ENCODE assay signal across 8 cellular contexts in genomic region chr3:48439820-48440589, GRCh38. TPM values are rescaled to one million over a fixed set of nuclear protein-coding genes. Genes with fewer than 3 reads are reported as not detected.
DNase-seq lines count a peak whose midpoint lies in the region; ATAC-seq and TF ChIP-seq lines count a peak whose summit lies in the region.

Gene CCDC51 (minus strand): TSS chr3:48440119. CDS start chr3:48435128, 4,991 bp downstream.
Gene TMA7 (plus strand): TSS chr3:48440257. CDS start chr3:48440297, 40 bp downstream.

- no peaks in the 10 kb centered on the region for H3K9me3 ChIP-seq in RWPE2 (ENCODE audit: severe bottlenecking)
- H3K9me3 ChIP-seq in fibroblast of lung (ENCODE audit: control insufficient read depth, insufficient read depth, low read depth, low read length) = no peaks in the 10 kb centered on the region
- no peaks in the 10 kb centered on the region for H3K9me3 ChIP-seq in naive thymus-derived CD4-positive, alpha-beta T cell (ENCODE audit: control insufficient read depth in 2 of 3, low read length in 3 of 3)

- no peaks in the 10 kb centered on the region for H3K9me3 Mint-ChIP-seq in activated T-helper 2 cell treated with anti-CD3 and anti-CD28 coated beads, Interferon-gamma antibody, Interleukin-2, Interleukin-4, amounts not matched to agents 10 μg/mL and 5 μg/mL and 100 μg/mL, durations not matched to agents 14 hours and 24 hours and 36 hours
- H3K9me3 Mint-ChIP-seq in naive thymus-derived CD4-positive, alpha-beta T cell = peaks cover 0 to 2% (median 0%) of the 10 kb centered on the region in 11 donors
- H3K9me3 Mint-ChIP-seq in stimulated activated naive B cell treated with anti-CD40 and anti-IgM and Interleukin-4, amounts not matched to agents 10 μg/mL and 1 μg/mL and 100 μg/mL, for 72 hours = no peaks in the 10 kb centered on the region

- peak within 1 kb of the TSS; percentile 97 for H3K4me3 Mint-ChIP-seq in activated T-helper 2 cell treated with anti-CD3 and anti-CD28 coated beads, Interferon-gamma antibody, Interleukin-2, Interleukin-4, amounts not matched to agents 10 μg/mL and 5 μg/mL and 100 μg/mL, durations not matched to agents 14 hours and 24 hours and 36 hours (ENCODE audit: low read depth)
- peak within 1 kb of the TSS; percentile 86 to 100 (median 94) for H3K4me3 Mint-ChIP-seq in naive thymus-derived CD4-positive, alpha-beta T cell
- H3K4me3 Mint-ChIP-seq in stimulated activated naive B cell treated with anti-CD40 and anti-IgM and Interleukin-4, amounts not matched to agents 10 μg/mL and 1 μg/mL and 100 μg/mL, for 72 hours = peak within 1 kb of the TSS; percentile 96 to 100

- CTCF ChIA-PET in naive thymus-derived CD4-positive, alpha-beta T cell (lab: Charles Lee) = interaction anchor here (0.6 to 2.4 kb wide), 13 partner anchors 12 to 301 kb away, joined by 3 to 14 read pairs (median 3); partner anchors contain the start of gene PFKFB4

- H3K4me1 Mint-ChIP-seq in activated T-helper 2 cell treated with anti-CD3 and anti-CD28 coated beads, Interferon-gamma antibody, Interleukin-2, Interleukin-4, amounts not matched to agents 10 μg/mL and 5 μg/mL and 100 μg/mL, durations not matched to agents 14 hours and 24 hours and 36 hours (ENCODE audit: low read depth) = peaks cover 20% of the 10 kb centered on the region
- H3K4me1 Mint-ChIP-seq in naive thymus-derived CD4-positive, alpha-beta T cell = peaks cover 16 to 50% (median 34%) of the 10 kb centered on the region in 7 donors
- H3K4me1 Mint-ChIP-seq in stimulated activated naive B cell treated with anti-CD40 and anti-IgM and Interleukin-4, amounts not matched to agents 10 μg/mL and 1 μg/mL and 100 μg/mL, for 72 hours = peaks cover 6 to 21% of the 10 kb centered on the region in 2 donors

- DNase-seq in EL (peak; percentile 97), H4 (ENCODE audit: low spot score) (peak; percentile 93), LoVo (ENCODE audit: low spot score) (peak; percentile 99), RWPE2 (ENCODE audit: low spot score) (peak; percentile 99), fibroblast of lung (ENCODE audit: low read depth in 2 of 2) (peak; percentile 94)
- peak; percentile 98 for DNase-seq in activated T-helper 2 cell treated with anti-CD3 and anti-CD28 coated beads, Interferon-gamma antibody, Interleukin-2, Interleukin-4, amounts not matched to agents 10 μg/mL and 5 μg/mL and 100 μg/mL, durations not matched to agents 14 hours and 24 hours and 36 hours (ENCODE audit: low spot score)
- peak; percentile 90 to 98 (median 96) for DNase-seq in naive thymus-derived CD4-positive, alpha-beta T cell
- peak; percentile 97 for DNase-seq in stimulated activated naive B cell treated with anti-CD40 and anti-IgM and Interleukin-4, amounts not matched to agents 10 μg/mL and 1 μg/mL and 100 μg/mL, for 72 hours

- peak within 1 kb of the TSS; percentile 71 for H3K27ac ChIP-seq in RWPE2 (ENCODE audit: poor library complexity, severe bottlenecking)
- H3K27ac ChIP-seq in fibroblast of lung (ENCODE audit: insufficient read depth, low read length) = peak within 1 kb of the TSS; percentile 91
- peak within 1 kb of the TSS; percentile 93 for H3K27ac ChIP-seq in naive thymus-derived CD4-positive, alpha-beta T cell (ENCODE audit: low read depth, low read length)

- H3K27me3 Mint-ChIP-seq in activated T-helper 2 cell treated with anti-CD3 and anti-CD28 coated beads, Interferon-gamma antibody, Interleukin-2, Interleukin-4, amounts not matched to agents 10 μg/mL and 5 μg/mL and 100 μg/mL, durations not matched to agents 14 hours and 24 hours and 36 hours (ENCODE audit: low read depth) = no peaks in the 10 kb centered on the region
- no peaks in the 10 kb centered on the region for H3K27me3 Mint-ChIP-seq in naive thymus-derived CD4-positive, alpha-beta T cell
- no peaks in the 10 kb centered on the region for H3K27me3 Mint-ChIP-seq in stimulated activated naive B cell treated with anti-CD40 and anti-IgM and Interleukin-4, amounts not matched to agents 10 μg/mL and 1 μg/mL and 100 μg/mL, for 72 hours

- H3K4me2 ChIP-seq in fibroblast of lung (ENCODE audit: extremely low read depth, insufficient read depth, low read length) = peak within 1 kb of the TSS; percentile 77

- H3K4me3 ChIP-seq in RWPE2 (ENCODE audit: severe bottlenecking) = peak within 1 kb of the TSS; percentile 64
- peak within 1 kb of the TSS; percentile 71 to 95 (median 80) for H3K4me3 ChIP-seq in fibroblast of lung (replicated peaks in 1 of 4; ENCODE audit: control extremely low read depth in 1 of 4, insufficient read depth in 1 of 4, low read depth in 3 of 4, low read length in 4 of 4)
- H3K4me3 ChIP-seq in naive thymus-derived CD4-positive, alpha-beta T cell (ENCODE audit: low read length) = peak within 1 kb of the TSS; percentile 78

- H3K36me3 Mint-ChIP-seq in activated T-helper 2 cell treated with anti-CD3 and anti-CD28 coated beads, Interferon-gamma antibody, Interleukin-2, Interleukin-4, amounts not matched to agents 10 μg/mL and 5 μg/mL and 100 μg/mL, durations not matched to agents 14 hours and 24 hours and 36 hours (ENCODE audit: low read depth) = peaks cover 49% of the 10 kb centered on the region
- H3K36me3 Mint-ChIP-seq in naive thymus-derived CD4-positive, alpha-beta T cell = peaks cover 0 to 23% (median 9%) of the 10 kb centered on the region in 5 donors
- peaks cover 14 to 38% of the 10 kb centered on the region in 2 donors for H3K36me3 Mint-ChIP-seq in stimulated activated naive B cell treated with anti-CD40 and anti-IgM and Interleukin-4, amounts not matched to agents 10 μg/mL and 1 μg/mL and 100 μg/mL, for 72 hours

- H3K79me2 ChIP-seq in fibroblast of lung (ENCODE audit: control insufficient read depth, insufficient read depth, low read length) = peaks cover 28% of the 10 kb centered on the region

- H3K9ac ChIP-seq in fibroblast of lung (ENCODE audit: insufficient read depth, low read length) = peak within 1 kb of the TSS; percentile 89

- H3K27ac Mint-ChIP-seq in activated T-helper 2 cell treated with anti-CD3 and anti-CD28 coated beads, Interferon-gamma antibody, Interleukin-2, Interleukin-4, amounts not matched to agents 10 μg/mL and 5 μg/mL and 100 μg/mL, durations not matched to agents 14 hours and 24 hours and 36 hours = peak within 1 kb of the TSS; percentile 90
- H3K27ac Mint-ChIP-seq in naive thymus-derived CD4-positive, alpha-beta T cell = peak within 1 kb of the TSS; percentile 92 to 100 (median 98)
- peak within 1 kb of the TSS; percentile 97 for H3K27ac Mint-ChIP-seq in stimulated activated naive B cell treated with anti-CD40 and anti-IgM and Interleukin-4, amounts not matched to agents 10 μg/mL and 1 μg/mL and 100 μg/mL, for 72 hours

- TF ChIP-seq CTCF in RWPE2 (IDR thresholded peaks at IDR 0.05; ENCODE audit: poor library complexity, severe bottlenecking) = no peak
- no peak for TF ChIP-seq CTCF in fibroblast of lung (conservative IDR thresholded peaks at IDR 0.05 in 1 of 2, IDR thresholded peaks at IDR 0.05 in 1 of 2; ENCODE audit: low read depth in 1 of 2, low read length in 2 of 2)

- ATAC-seq in RWPE2 (ENCODE audit: low read depth) = peak; percentile 90
- peak; percentile 97 for ATAC-seq in naive thymus-derived CD4-positive, alpha-beta T cell
- ATAC-seq in stimulated activated naive B cell treated with anti-CD40 and anti-IgM and Interleukin-4, amounts not matched to agents 10 μg/mL and 1 μg/mL and 100 μg/mL, for 72 hours (replicated peaks) = peak; percentile 97 to 98

- POLR2A ChIA-PET in naive thymus-derived CD4-positive, alpha-beta T cell (lab: Charles Lee) = interaction anchor here (0.6 to 2.7 kb wide), 38 partner anchors 8 to 1643 kb away, joined by 3 to 22 read pairs (median 4); partner anchors contain the start of genes PFKFB4, PLXNB1, SHISA5 and SLC26A6

- H3K4me1 ChIP-seq in RWPE2 (ENCODE audit: insufficient read depth, poor library complexity, severe bottlenecking) (peaks cover 11% of the 10 kb centered on the region), fibroblast of lung (ENCODE audit: control insufficient read depth, extremely low read depth, insufficient read depth, low read length) (peaks cover 6% of the 10 kb centered on the region)
- peaks cover 18 to 19% of the 10 kb centered on the region in 2 donors for H3K4me1 ChIP-seq in naive thymus-derived CD4-positive, alpha-beta T cell (ENCODE audit: control insufficient read depth in 2 of 2, insufficient read depth in 2 of 2, low read length in 2 of 2)

- H3K27me3 ChIP-seq in RWPE2 (ENCODE audit: insufficient read depth, poor library complexity, severe bottlenecking) (no peaks in the 10 kb centered on the region), fibroblast of lung (ENCODE audit: control insufficient read depth, insufficient read depth, low read length) (no peaks in the 10 kb centered on the region)
- no peaks in the 10 kb centered on the region for H3K27me3 ChIP-seq in naive thymus-derived CD4-positive, alpha-beta T cell (ENCODE audit: control insufficient read depth in 2 of 2, insufficient read depth in 2 of 2, low read length in 2 of 2)

- intact Hi-C loops in activated T-helper 2 cell treated with anti-CD3 and anti-CD28 coated beads, Interferon-gamma antibody, Interleukin-2, Interleukin-4, amounts not matched to agents 10 μg/mL and 5 μg/mL and 100 μg/mL, durations not matched to agents 14 hours and 24 hours and 36 hours (cut with micrococcal nuclease) = loop anchor here (1.0 to 5.0 kb wide), 3 partner anchors 139 to 253 kb away; partner anchors contain the start of genes CDC25A and NME6
- intact Hi-C loops in naive thymus-derived CD4-positive, alpha-beta T cell (cut with micrococcal nuclease) = loop anchor here (1.0 to 10.0 kb wide), 14 partner anchors 26 to 1465 kb away; partner anchors contain the start of genes CDC25A (in 2 of the 2), CCDC12 (in 1 of the 2), NBEAL2 (in 1 of the 2) and NME6 (in 1 of the 2)

- peaks cover 2% of the 10 kb centered on the region for H4K20me1 ChIP-seq in fibroblast of lung (ENCODE audit: control insufficient read depth, extremely low read depth, insufficient read depth, low read length)

- peaks cover 34% of the 10 kb centered on the region for H3K36me3 ChIP-seq in RWPE2 (ENCODE audit: low read depth)
- peaks cover 7% of the 10 kb centered on the region for H3K36me3 ChIP-seq in fibroblast of lung (ENCODE audit: control insufficient read depth, insufficient read depth, low read length)
- peaks cover 0 to 22% (median 15%) of the 10 kb centered on the region in 3 experiments for H3K36me3 ChIP-seq in naive thymus-derived CD4-positive, alpha-beta T cell (ENCODE audit: control insufficient read depth in 2 of 3, insufficient read depth in 3 of 3, low read length in 3 of 3)

- H2AFZ ChIP-seq in fibroblast of lung (ENCODE audit: low read length) = peak within 1 kb of the TSS; percentile 92

RNA-seq across cellular contexts. Expression of gene CCDC51, which starts in this region (rescaled TPM):
- 23.3 and 28.6 TPM in 2 replicates for total RNA-seq in H4 (2014; rRNA removed; shearing (Covaris generic))
- total RNA-seq in activated T-helper 2 cell treated with anti-CD3 and anti-CD28 coated beads, Interferon-gamma antibody, Interleukin-2, Interleukin-4, amounts not matched to agents 10 μg/mL and 5 μg/mL and 100 μg/mL, durations not matched to agents 14 hours and 24 hours and 36 hours = 22.2 and 23.7 TPM in 2 replicates
- 19.3 and 27.2 TPM in 2 replicates for total RNA-seq in fibroblast of lung
- 11.9 and 14.8 TPM in 2 replicates for polyA plus RNA-seq in fibroblast of lung
- 12.2 and 13.9 TPM in 2 replicates for polyA plus RNA-seq in fibroblast of lung (2012)
- polyA minus RNA-seq in fibroblast of lung (ENCODE audit: low replicate concordance) = 5.0 and 8.6 TPM in 2 replicates
- 10 to 100 TPM in 1 of 5 experiments, 1 to 10 TPM in 4; 3.6 to 16.5 (median 5.0) TPM for total RNA-seq in naive thymus-derived CD4-positive, alpha-beta T cell
- polyA plus RNA-seq in naive thymus-derived CD4-positive, alpha-beta T cell = 10 to 100 TPM; 10.2 to 14.3 TPM

RNA-seq across cellular contexts. Expression of gene TMA7, which starts in this region (rescaled TPM):
- total RNA-seq in H4 (2014; rRNA removed; shearing (Covaris generic)) = 502 and 627 TPM in 2 replicates
- total RNA-seq in activated T-helper 2 cell treated with anti-CD3 and anti-CD28 coated beads, Interferon-gamma antibody, Interleukin-2, Interleukin-4, amounts not matched to agents 10 μg/mL and 5 μg/mL and 100 μg/mL, durations not matched to agents 14 hours and 24 hours and 36 hours = 270 and 289 TPM in 2 replicates
- total RNA-seq in fibroblast of lung = 305 and 306 TPM in 2 replicates
- 337 and 356 TPM in 2 replicates for polyA plus RNA-seq in fibroblast of lung
- 561 and 583 TPM in 2 replicates for polyA plus RNA-seq in fibroblast of lung (2012)
- polyA minus RNA-seq in fibroblast of lung (ENCODE audit: low replicate concordance) = 0.59 TPM in 1 of 2 replicates, not detected in the other
- total RNA-seq in naive thymus-derived CD4-positive, alpha-beta T cell = 100 to 1,000 TPM; 193 to 278 (median 236) TPM
- 100 to 1,000 TPM; 512 to 752 TPM for polyA plus RNA-seq in naive thymus-derived CD4-positive, alpha-beta T cell

Comparison
In these comparisons a context has a peak if more than half of its experiments do, and no peak if none do; other contexts are left out.
1. Peak in every context shown above with its lines: DNase-seq, ATAC-seq, H3K4me3 ChIP-seq and H3K27ac ChIP-seq.